Comparison of ENCODE assay signal across 1 cellular context in the genomic region with DNA sequence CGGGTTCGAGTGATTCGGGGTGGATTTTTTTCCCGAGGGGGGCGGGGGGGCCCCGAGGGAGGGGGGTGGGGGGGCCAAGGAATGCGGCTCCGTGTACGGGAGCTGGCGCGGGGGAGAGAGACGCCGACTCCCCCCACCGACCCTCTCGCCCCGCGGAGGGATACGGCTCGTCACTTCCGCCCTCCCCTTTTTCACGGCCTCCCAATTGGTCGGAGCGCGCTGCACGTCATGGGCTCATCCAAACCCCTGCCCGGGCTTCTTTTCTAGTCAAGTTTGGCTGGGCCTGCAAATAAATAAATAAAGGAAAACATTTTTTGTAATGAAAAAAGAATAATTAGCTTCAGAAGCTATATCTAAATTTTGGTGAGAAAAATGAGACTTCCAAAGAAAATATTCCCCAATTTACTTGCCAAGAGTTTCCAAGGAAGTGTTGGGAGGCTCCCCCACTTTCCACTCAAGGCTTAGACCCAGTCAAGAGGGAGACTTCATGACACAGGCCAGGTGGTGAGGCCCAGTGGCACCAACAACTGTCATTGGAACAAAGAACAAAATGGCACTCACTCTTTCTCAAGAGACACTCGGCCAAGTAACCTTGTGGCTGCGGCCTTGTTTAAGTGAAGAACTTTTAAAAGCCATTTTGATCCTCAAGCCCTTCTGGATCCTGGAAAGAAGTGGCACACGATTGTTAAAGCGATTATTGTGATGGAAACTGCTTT.
TF ChIP-seq lines count a peak whose summit lies in the region.

A gene with protein sequence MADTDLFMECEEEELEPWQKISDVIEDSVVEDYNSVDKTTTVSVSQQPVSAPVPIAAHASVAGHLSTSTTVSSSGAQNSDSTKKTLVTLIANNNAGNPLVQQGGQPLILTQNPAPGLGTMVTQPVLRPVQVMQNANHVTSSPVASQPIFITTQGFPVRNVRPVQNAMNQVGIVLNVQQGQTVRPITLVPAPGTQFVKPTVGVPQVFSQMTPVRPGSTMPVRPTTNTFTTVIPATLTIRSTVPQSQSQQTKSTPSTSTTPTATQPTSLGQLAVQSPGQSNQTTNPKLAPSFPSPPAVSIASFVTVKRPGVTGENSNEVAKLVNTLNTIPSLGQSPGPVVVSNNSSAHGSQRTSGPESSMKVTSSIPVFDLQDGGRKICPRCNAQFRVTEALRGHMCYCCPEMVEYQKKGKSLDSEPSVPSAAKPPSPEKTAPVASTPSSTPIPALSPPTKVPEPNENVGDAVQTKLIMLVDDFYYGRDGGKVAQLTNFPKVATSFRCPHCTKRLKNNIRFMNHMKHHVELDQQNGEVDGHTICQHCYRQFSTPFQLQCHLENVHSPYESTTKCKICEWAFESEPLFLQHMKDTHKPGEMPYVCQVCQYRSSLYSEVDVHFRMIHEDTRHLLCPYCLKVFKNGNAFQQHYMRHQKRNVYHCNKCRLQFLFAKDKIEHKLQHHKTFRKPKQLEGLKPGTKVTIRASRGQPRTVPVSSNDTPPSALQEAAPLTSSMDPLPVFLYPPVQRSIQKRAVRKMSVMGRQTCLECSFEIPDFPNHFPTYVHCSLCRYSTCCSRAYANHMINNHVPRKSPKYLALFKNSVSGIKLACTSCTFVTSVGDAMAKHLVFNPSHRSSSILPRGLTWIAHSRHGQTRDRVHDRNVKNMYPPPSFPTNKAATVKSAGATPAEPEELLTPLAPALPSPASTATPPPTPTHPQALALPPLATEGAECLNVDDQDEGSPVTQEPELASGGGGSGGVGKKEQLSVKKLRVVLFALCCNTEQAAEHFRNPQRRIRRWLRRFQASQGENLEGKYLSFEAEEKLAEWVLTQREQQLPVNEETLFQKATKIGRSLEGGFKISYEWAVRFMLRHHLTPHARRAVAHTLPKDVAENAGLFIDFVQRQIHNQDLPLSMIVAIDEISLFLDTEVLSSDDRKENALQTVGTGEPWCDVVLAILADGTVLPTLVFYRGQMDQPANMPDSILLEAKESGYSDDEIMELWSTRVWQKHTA (N-terminal part only) (minus strand): TSS at position 164 of the 716 bp plus-strand sequence. CDS start 17,290 bp downstream, outside the sequence.

TF ChIP-seq in K562, 482 proteins besides CTCF, POLR2A, EP300 and RAD21 (continued from another document and continues in another):
- TF ChIP-seq CBX1 (IDR thresholded peaks at IDR 0.05; ENCODE audit: low read depth), result peak; percentile 83
- peak; percentile 71 for TF ChIP-seq ZFX (CRISPR knock-in tag; IDR thresholded peaks at IDR 0.05)
- peak; percentile 82; the same call in 1 of the 2 replicates for TF ChIP-seq ETV5 (CRISPR knock-in tag; IDR thresholded peaks at IDR 0.05; ENCODE audit: low read depth)
- TF ChIP-seq TEAD1 (CRISPR knock-in tag; IDR thresholded peaks at IDR 0.05), result peak; percentile 22 to 54; a peak in 2 of 4 replicates
- TF ChIP-seq PHB2 (IDR thresholded peaks at IDR 0.05; ENCODE audit: low read depth), result no peak
- TF ChIP-seq VEZF1 (CRISPR knock-in tag; IDR thresholded peaks at IDR 0.05), result peak; percentile 96
- peak; percentile 76 for TF ChIP-seq MBD2 (IDR thresholded peaks at IDR 0.05; ENCODE audit: borderline replicate concordance, low read depth)
- 0 out of 2 replicates have a peak, but pooled peaks have one; percentile 36 for TF ChIP-seq GMEB1 (CRISPR knock-in tag; IDR thresholded peaks at IDR 0.05)
- TF ChIP-seq ZNF644 (tag; IDR thresholded peaks at IDR 0.05; ENCODE audit: low read depth), result peak; percentile 69; the same call in 1 of the 2 replicates
- TF ChIP-seq HMG20A (CRISPR knock-in tag; conservative IDR thresholded peaks at IDR 0.05), result no peak
- TF ChIP-seq MAX (CRISPR knock-in tag; IDR thresholded peaks at IDR 0.05), result 0 out of 2 replicates have a peak, but pooled peaks have one; percentile 33
- 0 out of 2 replicates have a peak, but pooled peaks have one; percentile 44 for TF ChIP-seq ZNF311 (CRISPR knock-in tag; IDR thresholded peaks at IDR 0.05)
- no peak for TF ChIP-seq ILF3 (IDR thresholded peaks at IDR 0.05; ENCODE audit: borderline replicate concordance)
- TF ChIP-seq MNT (conservative IDR thresholded peaks at IDR 0.05), result peak; percentile 33 to 55; a peak in 1 of 4 replicates
- peak; percentile 63; the same call in 1 of the 2 replicates for TF ChIP-seq ZNF175 (CRISPR knock-in tag; IDR thresholded peaks at IDR 0.05; ENCODE audit: low read depth)
- peak; percentile 85 for TF ChIP-seq PCBP1 (IDR thresholded peaks at IDR 0.05; ENCODE audit: low read depth, low read length, poor library complexity, severe bottlenecking)
- no peak for TF ChIP-seq FOXP1 (CRISPR knock-in tag; IDR thresholded peaks at IDR 0.05)
- peak; percentile 32; the same call in 1 of the 2 replicates for TF ChIP-seq ADNP (tag; IDR thresholded peaks at IDR 0.05)
- TF ChIP-seq SMAD4 (CRISPR knock-in tag; conservative IDR thresholded peaks at IDR 0.05), result peak; percentile 62; the same call in 1 of the 2 replicates
- no peak for TF ChIP-seq SNRNP70 (optimal IDR thresholded peaks at IDR 0.05; ENCODE audit: low read depth, low read length)
- TF ChIP-seq, protein P1, sequence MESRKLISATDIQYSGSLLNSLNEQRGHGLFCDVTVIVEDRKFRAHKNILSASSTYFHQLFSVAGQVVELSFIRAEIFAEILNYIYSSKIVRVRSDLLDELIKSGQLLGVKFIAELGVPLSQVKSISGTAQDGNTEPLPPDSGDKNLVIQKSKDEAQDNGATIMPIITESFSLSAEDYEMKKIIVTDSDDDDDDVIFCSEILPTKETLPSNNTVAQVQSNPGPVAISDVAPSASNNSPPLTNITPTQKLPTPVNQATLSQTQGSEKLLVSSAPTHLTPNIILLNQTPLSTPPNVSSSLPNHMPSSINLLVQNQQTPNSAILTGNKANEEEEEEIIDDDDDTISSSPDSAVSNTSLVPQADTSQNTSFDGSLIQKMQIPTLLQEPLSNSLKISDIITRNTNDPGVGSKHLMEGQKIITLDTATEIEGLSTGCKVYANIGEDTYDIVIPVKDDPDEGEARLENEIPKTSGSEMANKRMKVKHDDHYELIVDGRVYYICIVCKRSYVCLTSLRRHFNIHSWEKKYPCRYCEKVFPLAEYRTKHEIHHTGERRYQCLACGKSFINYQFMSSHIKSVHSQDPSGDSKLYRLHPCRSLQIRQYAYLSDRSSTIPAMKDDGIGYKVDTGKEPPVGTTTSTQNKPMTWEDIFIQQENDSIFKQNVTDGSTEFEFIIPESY (CRISPR knock-in tag; IDR thresholded peaks at IDR 0.05), result peak; percentile 87
- peak; percentile 42 for TF ChIP-seq KDM5B (IDR thresholded peaks at IDR 0.05; ENCODE audit: insufficient replicate concordance, low read depth, low read length)
- 0 out of 4 replicates have a peak, but pooled peaks of 1 of the 2 experiments have one; percentile 36 for TF ChIP-seq RCOR1 (IDR thresholded peaks at IDR 0.05; ENCODE audit: borderline replicate concordance in 1 of 2, low read depth in 2 of 2, low read length in 2 of 2)
- no peak for TF ChIP-seq NR2C2 (CRISPR knock-in tag; IDR thresholded peaks at IDR 0.05)
- peak; percentile 77 for TF ChIP-seq NR2C2 (tag; IDR thresholded peaks at IDR 0.05)
- peak; percentile 44 for TF ChIP-seq TBP (optimal IDR thresholded peaks at IDR 0.05; ENCODE audit: low read depth, low read length)
- peak; percentile 64; the same call in 1 of the 2 replicates for TF ChIP-seq DIDO1 (tag; IDR thresholded peaks at IDR 0.05; ENCODE audit: low read depth)
- TF ChIP-seq SP1 (CRISPR knock-in tag; IDR thresholded peaks at IDR 0.05), result peak; percentile 34; the same call in 1 of the 2 replicates
- TF ChIP-seq, protein P2, sequence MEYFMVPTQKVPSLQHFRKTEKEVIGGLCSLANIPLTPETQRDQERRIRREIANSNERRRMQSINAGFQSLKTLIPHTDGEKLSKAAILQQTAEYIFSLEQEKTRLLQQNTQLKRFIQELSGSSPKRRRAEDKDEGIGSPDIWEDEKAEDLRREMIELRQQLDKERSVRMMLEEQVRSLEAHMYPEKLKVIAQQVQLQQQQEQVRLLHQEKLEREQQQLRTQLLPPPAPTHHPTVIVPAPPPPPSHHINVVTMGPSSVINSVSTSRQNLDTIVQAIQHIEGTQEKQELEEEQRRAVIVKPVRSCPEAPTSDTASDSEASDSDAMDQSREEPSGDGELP (CRISPR knock-in tag; IDR thresholded peaks at IDR 0.05; ENCODE audit: borderline replicate concordance), result peak; percentile 33; the same call in 1 of the 2 replicates
- TF ChIP-seq ZBTB40 (IDR thresholded peaks at IDR 0.05), result peak; percentile 74
- no peak for TF ChIP-seq ZBTB40 (CRISPR knock-in tag; IDR thresholded peaks at IDR 0.05)
